2 cellular contexts compared by ENCODE assay signal in the genomic region with DNA sequence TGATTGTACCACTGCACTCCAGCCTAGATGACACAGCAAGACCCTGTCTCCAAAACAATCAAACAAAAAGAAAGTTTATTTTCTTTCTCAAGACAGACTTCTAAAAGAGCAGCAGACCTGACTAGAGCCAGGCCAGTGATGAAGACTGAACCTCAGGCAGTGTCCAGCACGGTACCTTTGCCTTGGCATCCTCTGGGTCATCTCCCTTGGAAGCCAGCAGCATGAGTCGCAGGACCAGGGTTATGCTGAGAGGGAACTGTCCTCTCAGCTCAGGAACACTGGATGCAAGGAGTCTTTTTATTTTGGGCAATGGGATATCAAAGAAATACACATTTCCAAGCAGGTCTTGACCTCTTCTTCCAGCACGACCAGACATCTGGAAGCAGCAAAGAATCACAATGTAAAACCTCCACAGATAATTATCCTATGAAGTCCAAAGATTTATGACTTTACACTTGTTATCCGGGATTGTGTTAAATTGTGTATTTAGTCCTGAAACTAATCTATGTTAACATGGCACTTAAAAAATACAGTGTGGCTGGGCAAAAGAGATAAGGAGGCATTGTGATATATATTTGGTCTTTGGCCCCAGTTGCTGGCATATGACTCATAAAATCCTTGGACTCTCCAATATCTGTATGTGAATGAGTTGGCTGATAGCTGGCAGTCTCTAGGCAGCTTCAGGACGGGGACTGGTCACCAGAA.
A peak's percentile ranks its signal among the peaks of the same experiment; 100 is the strongest.
TF ChIP-seq lines count a peak whose summit lies in the region.

No MANE protein-coding gene starts in this region.

TF ChIP-seq in HEK293, 187 proteins besides CTCF, POLR2A, EP300 and RAD21:
- TF ChIP-seq, protein P1, sequence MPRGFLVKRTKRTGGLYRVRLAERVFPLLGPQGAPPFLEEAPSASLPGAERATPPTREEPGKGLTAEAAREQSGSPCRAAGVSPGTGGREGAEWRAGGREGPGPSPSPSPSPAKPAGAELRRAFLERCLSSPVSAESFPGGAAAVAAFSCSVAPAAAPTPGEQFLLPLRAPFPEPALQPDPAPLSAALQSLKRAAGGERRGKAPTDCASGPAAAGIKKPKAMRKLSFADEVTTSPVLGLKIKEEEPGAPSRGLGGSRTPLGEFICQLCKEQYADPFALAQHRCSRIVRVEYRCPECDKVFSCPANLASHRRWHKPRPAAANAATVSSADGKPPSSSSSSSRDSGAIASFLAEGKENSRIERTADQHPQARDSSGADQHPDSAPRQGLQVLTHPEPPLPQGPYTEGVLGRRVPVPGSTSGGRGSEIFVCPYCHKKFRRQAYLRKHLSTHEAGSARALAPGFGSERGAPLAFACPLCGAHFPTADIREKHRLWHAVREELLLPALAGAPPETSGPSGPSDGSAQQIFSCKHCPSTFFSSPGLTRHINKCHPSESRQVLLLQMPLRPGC (tag by site-specific recombination; IDR thresholded peaks at IDR 0.05) = no peak
- TF ChIP-seq, protein P2, sequence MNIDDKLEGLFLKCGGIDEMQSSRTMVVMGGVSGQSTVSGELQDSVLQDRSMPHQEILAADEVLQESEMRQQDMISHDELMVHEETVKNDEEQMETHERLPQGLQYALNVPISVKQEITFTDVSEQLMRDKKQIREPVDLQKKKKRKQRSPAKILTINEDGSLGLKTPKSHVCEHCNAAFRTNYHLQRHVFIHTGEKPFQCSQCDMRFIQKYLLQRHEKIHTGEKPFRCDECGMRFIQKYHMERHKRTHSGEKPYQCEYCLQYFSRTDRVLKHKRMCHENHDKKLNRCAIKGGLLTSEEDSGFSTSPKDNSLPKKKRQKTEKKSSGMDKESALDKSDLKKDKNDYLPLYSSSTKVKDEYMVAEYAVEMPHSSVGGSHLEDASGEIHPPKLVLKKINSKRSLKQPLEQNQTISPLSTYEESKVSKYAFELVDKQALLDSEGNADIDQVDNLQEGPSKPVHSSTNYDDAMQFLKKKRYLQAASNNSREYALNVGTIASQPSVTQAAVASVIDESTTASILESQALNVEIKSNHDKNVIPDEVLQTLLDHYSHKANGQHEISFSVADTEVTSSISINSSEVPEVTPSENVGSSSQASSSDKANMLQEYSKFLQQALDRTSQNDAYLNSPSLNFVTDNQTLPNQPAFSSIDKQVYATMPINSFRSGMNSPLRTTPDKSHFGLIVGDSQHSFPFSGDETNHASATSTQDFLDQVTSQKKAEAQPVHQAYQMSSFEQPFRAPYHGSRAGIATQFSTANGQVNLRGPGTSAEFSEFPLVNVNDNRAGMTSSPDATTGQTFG (tag by site-specific recombination; IDR thresholded peaks at IDR 0.05; ENCODE audit: borderline replicate concordance) = no peak
- TF ChIP-seq ZNF629 (tag by site-specific recombination; IDR thresholded peaks at IDR 0.05) (no peak), ZNF660 (tag by site-specific recombination; IDR thresholded peaks at IDR 0.05) (no peak), ZNF155 (tag by site-specific recombination; IDR thresholded peaks at IDR 0.05) (no peak), ZNF302 (tag by site-specific recombination; IDR thresholded peaks at IDR 0.05; ENCODE audit: low read depth) (no peak), ZFHX2 (tag by site-specific recombination; conservative IDR thresholded peaks at IDR 0.05) (no peak), FEZF1 (tag by site-specific recombination; IDR thresholded peaks at IDR 0.05) (0 out of 2 replicates have a peak, but pooled peaks have one; percentile 26), GLI2 (tag by site-specific recombination; IDR thresholded peaks at IDR 0.05; ENCODE audit: borderline replicate concordance, low read depth) (no peak)
- TF ChIP-seq, protein P3, sequence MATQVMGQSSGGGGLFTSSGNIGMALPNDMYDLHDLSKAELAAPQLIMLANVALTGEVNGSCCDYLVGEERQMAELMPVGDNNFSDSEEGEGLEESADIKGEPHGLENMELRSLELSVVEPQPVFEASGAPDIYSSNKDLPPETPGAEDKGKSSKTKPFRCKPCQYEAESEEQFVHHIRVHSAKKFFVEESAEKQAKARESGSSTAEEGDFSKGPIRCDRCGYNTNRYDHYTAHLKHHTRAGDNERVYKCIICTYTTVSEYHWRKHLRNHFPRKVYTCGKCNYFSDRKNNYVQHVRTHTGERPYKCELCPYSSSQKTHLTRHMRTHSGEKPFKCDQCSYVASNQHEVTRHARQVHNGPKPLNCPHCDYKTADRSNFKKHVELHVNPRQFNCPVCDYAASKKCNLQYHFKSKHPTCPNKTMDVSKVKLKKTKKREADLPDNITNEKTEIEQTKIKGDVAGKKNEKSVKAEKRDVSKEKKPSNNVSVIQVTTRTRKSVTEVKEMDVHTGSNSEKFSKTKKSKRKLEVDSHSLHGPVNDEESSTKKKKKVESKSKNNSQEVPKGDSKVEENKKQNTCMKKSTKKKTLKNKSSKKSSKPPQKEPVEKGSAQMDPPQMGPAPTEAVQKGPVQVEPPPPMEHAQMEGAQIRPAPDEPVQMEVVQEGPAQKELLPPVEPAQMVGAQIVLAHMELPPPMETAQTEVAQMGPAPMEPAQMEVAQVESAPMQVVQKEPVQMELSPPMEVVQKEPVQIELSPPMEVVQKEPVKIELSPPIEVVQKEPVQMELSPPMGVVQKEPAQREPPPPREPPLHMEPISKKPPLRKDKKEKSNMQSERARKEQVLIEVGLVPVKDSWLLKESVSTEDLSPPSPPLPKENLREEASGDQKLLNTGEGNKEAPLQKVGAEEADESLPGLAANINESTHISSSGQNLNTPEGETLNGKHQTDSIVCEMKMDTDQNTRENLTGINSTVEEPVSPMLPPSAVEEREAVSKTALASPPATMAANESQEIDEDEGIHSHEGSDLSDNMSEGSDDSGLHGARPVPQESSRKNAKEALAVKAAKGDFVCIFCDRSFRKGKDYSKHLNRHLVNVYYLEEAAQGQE (tag by site-specific recombination; IDR thresholded peaks at IDR 0.05) = no peak
- TF ChIP-seq, protein P4, sequence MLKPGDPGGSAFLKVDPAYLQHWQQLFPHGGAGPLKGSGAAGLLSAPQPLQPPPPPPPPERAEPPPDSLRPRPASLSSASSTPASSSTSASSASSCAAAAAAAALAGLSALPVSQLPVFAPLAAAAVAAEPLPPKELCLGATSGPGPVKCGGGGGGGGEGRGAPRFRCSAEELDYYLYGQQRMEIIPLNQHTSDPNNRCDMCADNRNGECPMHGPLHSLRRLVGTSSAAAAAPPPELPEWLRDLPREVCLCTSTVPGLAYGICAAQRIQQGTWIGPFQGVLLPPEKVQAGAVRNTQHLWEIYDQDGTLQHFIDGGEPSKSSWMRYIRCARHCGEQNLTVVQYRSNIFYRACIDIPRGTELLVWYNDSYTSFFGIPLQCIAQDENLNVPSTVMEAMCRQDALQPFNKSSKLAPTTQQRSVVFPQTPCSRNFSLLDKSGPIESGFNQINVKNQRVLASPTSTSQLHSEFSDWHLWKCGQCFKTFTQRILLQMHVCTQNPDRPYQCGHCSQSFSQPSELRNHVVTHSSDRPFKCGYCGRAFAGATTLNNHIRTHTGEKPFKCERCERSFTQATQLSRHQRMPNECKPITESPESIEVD (tag by site-specific recombination; IDR thresholded peaks at IDR 0.05) = peak; percentile 40; the same call in 1 of the 2 replicates
- TF ChIP-seq, protein P5, sequence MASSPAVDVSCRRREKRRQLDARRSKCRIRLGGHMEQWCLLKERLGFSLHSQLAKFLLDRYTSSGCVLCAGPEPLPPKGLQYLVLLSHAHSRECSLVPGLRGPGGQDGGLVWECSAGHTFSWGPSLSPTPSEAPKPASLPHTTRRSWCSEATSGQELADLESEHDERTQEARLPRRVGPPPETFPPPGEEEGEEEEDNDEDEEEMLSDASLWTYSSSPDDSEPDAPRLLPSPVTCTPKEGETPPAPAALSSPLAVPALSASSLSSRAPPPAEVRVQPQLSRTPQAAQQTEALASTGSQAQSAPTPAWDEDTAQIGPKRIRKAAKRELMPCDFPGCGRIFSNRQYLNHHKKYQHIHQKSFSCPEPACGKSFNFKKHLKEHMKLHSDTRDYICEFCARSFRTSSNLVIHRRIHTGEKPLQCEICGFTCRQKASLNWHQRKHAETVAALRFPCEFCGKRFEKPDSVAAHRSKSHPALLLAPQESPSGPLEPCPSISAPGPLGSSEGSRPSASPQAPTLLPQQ (tag by site-specific recombination; IDR thresholded peaks at IDR 0.05) = no peak

TF ChIP-seq in H1, 55 proteins besides CTCF, POLR2A, EP300 and RAD21 (continued from another document):
- TF ChIP-seq JUN (IDR thresholded peaks at IDR 0.05; ENCODE audit: low read depth, low read length) = no peak
- no peak for TF ChIP-seq GTF2F1 (IDR thresholded peaks at IDR 0.05; ENCODE audit: borderline replicate concordance, low read depth, low read length)
- no peak for TF ChIP-seq RNF2 (IDR thresholded peaks at IDR 0.05; ENCODE audit: borderline replicate concordance, low read depth, low read length, missing control alignments, poor library complexity, severe bottlenecking)
- TF ChIP-seq HDAC2 (IDR thresholded peaks at IDR 0.05; ENCODE audit: borderline replicate concordance in 1 of 2, low read depth in 2 of 2, low read length in 2 of 2) = no peak
- no peak for TF ChIP-seq SIX5 (IDR thresholded peaks at IDR 0.05; ENCODE audit: low read depth, low read length)
- TF ChIP-seq, protein P6, sequence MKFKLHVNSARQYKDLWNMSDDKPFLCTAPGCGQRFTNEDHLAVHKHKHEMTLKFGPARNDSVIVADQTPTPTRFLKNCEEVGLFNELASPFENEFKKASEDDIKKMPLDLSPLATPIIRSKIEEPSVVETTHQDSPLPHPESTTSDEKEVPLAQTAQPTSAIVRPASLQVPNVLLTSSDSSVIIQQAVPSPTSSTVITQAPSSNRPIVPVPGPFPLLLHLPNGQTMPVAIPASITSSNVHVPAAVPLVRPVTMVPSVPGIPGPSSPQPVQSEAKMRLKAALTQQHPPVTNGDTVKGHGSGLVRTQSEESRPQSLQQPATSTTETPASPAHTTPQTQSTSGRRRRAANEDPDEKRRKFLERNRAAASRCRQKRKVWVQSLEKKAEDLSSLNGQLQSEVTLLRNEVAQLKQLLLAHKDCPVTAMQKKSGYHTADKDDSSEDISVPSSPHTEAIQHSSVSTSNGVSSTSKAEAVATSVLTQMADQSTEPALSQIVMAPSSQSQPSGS (IDR thresholded peaks at IDR 0.05; ENCODE audit: low read length) = no peak
- no peak for TF ChIP-seq TAF7 (optimal IDR thresholded peaks at IDR 0.05; ENCODE audit: borderline replicate concordance, low read depth, low read length)
- TF ChIP-seq SRF (IDR thresholded peaks at IDR 0.05; ENCODE audit: low read depth, low read length) = no peak
- no peak for TF ChIP-seq CTBP2 (IDR thresholded peaks at IDR 0.05; ENCODE audit: borderline replicate concordance, insufficient read depth, insufficient read length, low read length)
- no peak for TF ChIP-seq SUZ12 (IDR thresholded peaks at IDR 0.05; ENCODE audit: low read length)
- no peak for TF ChIP-seq BCL11A (IDR thresholded peaks at IDR 0.05; ENCODE audit: low read depth in 2 of 2, low read length in 2 of 2)
- TF ChIP-seq CREB1 (IDR thresholded peaks at IDR 0.05) = no peak
TF ChIP-seq in H1: peak in this region for 0.
